8 cellular contexts compared by ENCODE assay signal in genomic region chr3:194686414-194686815, GRCh38. TPM values are rescaled to one million over a fixed set of nuclear protein-coding genes. Genes with fewer than 3 reads are reported as not detected.
A peak's percentile ranks its signal among the peaks of the same experiment; 100 is the strongest.
DNase-seq lines count a peak whose midpoint lies in the region; ATAC-seq and TF ChIP-seq lines count a peak whose summit lies in the region.

No MANE protein-coding gene starts in this region.

- H3K4me3 Mint-ChIP-seq in naive thymus-derived CD8-positive, alpha-beta T cell = peak overlapping the region; percentile 78 to 97 (median 91)

- peak overlapping the region; percentile 88 for H3K9ac ChIP-seq in Karpas-422 (ENCODE audit: low read length)

- H3K4me1 ChIP-seq in Karpas-422 (ENCODE audit: low read length) = peaks cover 61% of the 10 kb centered on the region

- no peaks in the 10 kb centered on the region for H3K36me3 Mint-ChIP-seq in naive thymus-derived CD8-positive, alpha-beta T cell

- no peak for ATAC-seq in naive thymus-derived CD8-positive, alpha-beta T cell
- ATAC-seq in GM21723 (IDR thresholded peaks at IDR 0.05; ENCODE audit: unreplicated experiment) = no peak

- H4K20me1 ChIP-seq in Karpas-422 (ENCODE audit: insufficient read depth, low read depth, low read length) = peaks cover 15% of the 10 kb centered on the region

- no peaks in the 10 kb centered on the region for H3K9me3 Mint-ChIP-seq in naive thymus-derived CD8-positive, alpha-beta T cell

- no peaks in the 10 kb centered on the region for H3K9me3 ChIP-seq in Karpas-422 (ENCODE audit: low read length)

- peaks cover 0 to 48% (median 8%) of the 10 kb centered on the region in 5 donors for H3K27me3 Mint-ChIP-seq in naive thymus-derived CD8-positive, alpha-beta T cell

- H3K27ac ChIP-seq in Karpas-422 (ENCODE audit: low read length) = peak overlapping the region; percentile 93

- peak overlapping the region in 4 of 10 donors; percentile 31 to 78 (median 74) for H3K27ac Mint-ChIP-seq in naive thymus-derived CD8-positive, alpha-beta T cell

- H2AFZ ChIP-seq in Karpas-422 (ENCODE audit: low read length) = no peak overlapping the region

- no peaks in the 10 kb centered on the region for H3K27me3 ChIP-seq in Karpas-422 (ENCODE audit: low read length)

- DNase-seq in AG20443 (ENCODE audit: low spot score) = peak; percentile 34
- no peak for DNase-seq in Karpas-422
- DNase-seq in choroid plexus epithelial cell (ENCODE audit: low read depth) = peak; percentile 52
- no peak for DNase-seq in naive thymus-derived CD8-positive, alpha-beta T cell
- no peak for DNase-seq in mesenteric fat pad (ENCODE audit: low spot score)
- no peak for DNase-seq in T1000 (lab: John Stamatoyannopoulos, UW)
- no peak for DNase-seq in stimulated activated CD4-positive, alpha-beta T cell treated with anti-CD3 and anti-CD28 coated beads, Interleukin-4, amount 100 ng/mL, for 24 hours

- no peak for TF ChIP-seq CTCF in choroid plexus epithelial cell (conservative IDR thresholded peaks at IDR 0.05; ENCODE audit: low read depth, low read length)

- H3K4me1 Mint-ChIP-seq in naive thymus-derived CD8-positive, alpha-beta T cell = peaks cover 26 to 71% (median 50%) of the 10 kb centered on the region in 4 donors

- H3K79me2 ChIP-seq in Karpas-422 (ENCODE audit: low read length) = peaks cover 23% of the 10 kb centered on the region

- H3K9me2 ChIP-seq in Karpas-422 (replicated peaks; ENCODE audit: insufficient read depth, low read length) = no peaks in the 10 kb centered on the region

- POLR2A ChIA-PET in naive thymus-derived CD8-positive, alpha-beta T cell (lab: Charles Lee) = interaction anchor here (1.5 to 3.5 kb wide), 6 partner anchors 11 to 584 kb away, joined by 4 to 31 read pairs (median 9); partner anchors contain the start of genes LSG1 and XXYLT1

- peak overlapping the region; percentile 82 for H3K4me3 ChIP-seq in Karpas-422 (ENCODE audit: low read length)
- peak overlapping the region; percentile 80 for H3K4me3 ChIP-seq in choroid plexus epithelial cell (ENCODE audit: low read depth, low read length)

- no peaks in the 10 kb centered on the region for H3K36me3 ChIP-seq in Karpas-422 (ENCODE audit: insufficient read depth, low read length)

- H3K4me2 ChIP-seq in Karpas-422 (ENCODE audit: low read depth, low read length, poor library complexity, severe bottlenecking) = peak overlapping the region; percentile 78

RNA-seq across cellular contexts. Expression of gene FAM43A, which starts 0.7 kb away (rescaled TPM):
- total RNA-seq in Karpas-422 (2014; rRNA removed; shearing (Covaris generic); ENCODE audit: low replicate concordance) = 80.7 and 147 TPM in 2 replicates
- 1 to 10 TPM; 3.5 to 3.8 TPM for total RNA-seq in naive thymus-derived CD8-positive, alpha-beta T cell
- polyA plus RNA-seq in naive thymus-derived CD8-positive, alpha-beta T cell = 1 to 10 TPM in 1 of 3 donors, under 1 TPM in 2; 0.40 to 1.1 (median 0.53) TPM
- 22.3 TPM for total RNA-seq in mesenteric fat pad

RNA-seq across cellular contexts. Expression of gene LSG1, which starts 14.4 kb away (rescaled TPM):
- 52.2 and 74.3 TPM in 2 replicates for total RNA-seq in Karpas-422 (2014; rRNA removed; shearing (Covaris generic); ENCODE audit: low replicate concordance)
- 10 to 100 TPM; 87.7 to 97.5 TPM for total RNA-seq in naive thymus-derived CD8-positive, alpha-beta T cell
- 10 to 100 TPM; 23.0 to 42.8 (median 24.8) TPM for polyA plus RNA-seq in naive thymus-derived CD8-positive, alpha-beta T cell
- 37.6 TPM for total RNA-seq in mesenteric fat pad

RNA-seq across cellular contexts. Expression of gene TMEM44, which starts 53.2 kb away (rescaled TPM):
- total RNA-seq in Karpas-422 (2014; rRNA removed; shearing (Covaris generic); ENCODE audit: low replicate concordance) = 10.9 and 36.9 TPM in 2 replicates
- total RNA-seq in naive thymus-derived CD8-positive, alpha-beta T cell = 1 to 10 TPM; 3.4 to 4.6 TPM
- polyA plus RNA-seq in naive thymus-derived CD8-positive, alpha-beta T cell = 1 to 10 TPM in 2 of 3 donors, under 1 TPM in 1; 0.14 to 2.0 (median 1.6) TPM
- total RNA-seq in mesenteric fat pad = 12.4 TPM

Comparison
In these comparisons a context has a peak if more than half of its experiments do, and no peak if none do; other contexts are left out.
1. DNase-seq: peak in AG20443 (single experiment) and choroid plexus epithelial cell (single experiment); none in Karpas-422 (single experiment), naive thymus-derived CD8-positive, alpha-beta T cell (0 of 10), mesenteric fat pad (single experiment), T1000 (single experiment) and stimulated activated CD4-positive, alpha-beta T cell treated with anti-CD3 and anti-CD28 coated beads, Interleukin-4, amount 100 ng/mL, for 24 hours (single experiment).